ENCODE assay signal across 8 cellular contexts in genomic region chr9:109012876-109013677, GRCh38. TPM values are rescaled to one million over a fixed set of nuclear protein-coding genes. Genes with fewer than 3 reads are reported as not detected.
DNase-seq lines count a peak whose midpoint lies in the region; ATAC-seq, FAIRE-seq and TF ChIP-seq lines count a peak whose summit lies in the region.

Gene CTNNAL1, minus strand, starts transcription at chr9:109013499. Its CDS starts 57 bp downstream, at chr9:109013442.

- H3K27me3 ChIP-seq in DND-41 (ENCODE audit: insufficient read depth, low read length, poor library complexity) (no peaks in the 10 kb centered on the region), RWPE2 (ENCODE audit: insufficient read depth, poor library complexity, severe bottlenecking) (no peaks in the 10 kb centered on the region)

- peaks cover 11% of the 10 kb centered on the region; the same call in 1 of the 2 replicates for H4K20me1 ChIP-seq in DND-41 (ENCODE audit: insufficient read depth, low read length)

- ATAC-seq in DND-41 (ENCODE audit: insufficient read depth, low read depth) (peak; percentile 89), GM21619 (IDR thresholded peaks at IDR 0.05; ENCODE audit: unreplicated experiment) (peak; percentile 60), RWPE2 (ENCODE audit: low read depth) (peak; percentile 64)

- H3K9me3 ChIP-seq in DND-41 (ENCODE audit: insufficient read depth, low read length, severe bottlenecking) (no peaks in the 10 kb centered on the region), RWPE2 (ENCODE audit: severe bottlenecking) (no peaks in the 10 kb centered on the region)

- H2AFZ ChIP-seq in DND-41 (ENCODE audit: low read depth, low read length), result peak within 1 kb of the TSS; percentile 55

- H3K4me3 ChIP-seq in DND-41 (ENCODE audit: low read depth in 1 of 2, low read length in 2 of 2), result peak within 1 kb of the TSS; percentile 27 to 72
- peak within 1 kb of the TSS; percentile 71 for H3K4me3 ChIP-seq in Jurkat, Clone E6-1 (ENCODE audit: low read length)
- H3K4me3 ChIP-seq in RWPE2 (ENCODE audit: severe bottlenecking), result peak within 1 kb of the TSS; percentile 85

- H3K4me1 ChIP-seq in DND-41 (ENCODE audit: insufficient read depth, low read length), result peaks cover 25% of the 10 kb centered on the region
- peaks cover 42% of the 10 kb centered on the region for H3K4me1 ChIP-seq in RWPE2 (ENCODE audit: insufficient read depth, poor library complexity, severe bottlenecking)

- TF ChIP-seq CTCF in DND-41 (IDR thresholded peaks at IDR 0.05; ENCODE audit: borderline replicate concordance, extremely low read depth, low read length, poor library complexity, severe bottlenecking) (no peak), RWPE2 (IDR thresholded peaks at IDR 0.05; ENCODE audit: poor library complexity, severe bottlenecking) (no peak)

- peaks cover 31% of the 10 kb centered on the region for H3K79me2 ChIP-seq in DND-41 (ENCODE audit: insufficient read depth, low read length)

- FAIRE-seq in frontal cortex (lab: Jason Lieb, UNC), result no peak

- peak within 1 kb of the TSS; percentile 80 for H3K4me2 ChIP-seq in DND-41 (ENCODE audit: insufficient read depth, low read length)

- peak within 1 kb of the TSS; percentile 80 for H3K9ac ChIP-seq in DND-41 (ENCODE audit: low read depth, low read length)

- H3K27ac ChIP-seq in DND-41 (ENCODE audit: low read length) (peak within 1 kb of the TSS; percentile 67), RWPE2 (ENCODE audit: poor library complexity, severe bottlenecking) (peak within 1 kb of the TSS; percentile 96), temporal lobe (ENCODE audit: low read depth, low read length) (peak within 1 kb of the TSS; percentile 67)

- H3K36me3 ChIP-seq in DND-41 (ENCODE audit: insufficient read depth, low read length), result peaks cover 12% of the 10 kb centered on the region
- peaks cover 20% of the 10 kb centered on the region for H3K36me3 ChIP-seq in RWPE2 (ENCODE audit: low read depth)

- DNase-seq in DND-41, result peak; percentile 90
- DNase-seq in Jurkat, Clone E6-1 (ENCODE audit: low read depth, low spot score), result peak; percentile 65
- peak; percentile 88 for DNase-seq in RWPE2 (ENCODE audit: low spot score)
- DNase-seq in activated gamma-delta T cell treated with anti-CD3 and anti-CD28 coated beads, Interleukin-2, amount 50 U/mL, for 16 hours (ENCODE audit: low read depth), result peak; percentile 79
- peak; percentile 90 to 93 for DNase-seq in frontal cortex (ENCODE audit: low spot score in 2 of 2)
- DNase-seq in nucleus accumbens (lab: John Stamatoyannopoulos, UW), result peak in 53 of 56 donors; percentile 31 to 94 (median 83)

RNA-seq across cellular contexts. Expression of gene CTNNAL1, which starts in this region (rescaled TPM):
- 38.7 TPM for polyA plus RNA-seq in Jurkat, Clone E6-1 (2012; ENCODE audit: insufficient read depth, insufficient read length)
- total RNA-seq in frontal cortex (7.3 TPM), temporal lobe (6.9 TPM)

Comparison
In these comparisons a context has a peak if more than half of its experiments do, and no peak if none do; other contexts are left out.
1. Peak in every context shown above with its lines: DNase-seq, ATAC-seq, H3K4me3 ChIP-seq and H3K27ac ChIP-seq.